8 cellular contexts compared by ENCODE assay signal in the genomic region with DNA sequence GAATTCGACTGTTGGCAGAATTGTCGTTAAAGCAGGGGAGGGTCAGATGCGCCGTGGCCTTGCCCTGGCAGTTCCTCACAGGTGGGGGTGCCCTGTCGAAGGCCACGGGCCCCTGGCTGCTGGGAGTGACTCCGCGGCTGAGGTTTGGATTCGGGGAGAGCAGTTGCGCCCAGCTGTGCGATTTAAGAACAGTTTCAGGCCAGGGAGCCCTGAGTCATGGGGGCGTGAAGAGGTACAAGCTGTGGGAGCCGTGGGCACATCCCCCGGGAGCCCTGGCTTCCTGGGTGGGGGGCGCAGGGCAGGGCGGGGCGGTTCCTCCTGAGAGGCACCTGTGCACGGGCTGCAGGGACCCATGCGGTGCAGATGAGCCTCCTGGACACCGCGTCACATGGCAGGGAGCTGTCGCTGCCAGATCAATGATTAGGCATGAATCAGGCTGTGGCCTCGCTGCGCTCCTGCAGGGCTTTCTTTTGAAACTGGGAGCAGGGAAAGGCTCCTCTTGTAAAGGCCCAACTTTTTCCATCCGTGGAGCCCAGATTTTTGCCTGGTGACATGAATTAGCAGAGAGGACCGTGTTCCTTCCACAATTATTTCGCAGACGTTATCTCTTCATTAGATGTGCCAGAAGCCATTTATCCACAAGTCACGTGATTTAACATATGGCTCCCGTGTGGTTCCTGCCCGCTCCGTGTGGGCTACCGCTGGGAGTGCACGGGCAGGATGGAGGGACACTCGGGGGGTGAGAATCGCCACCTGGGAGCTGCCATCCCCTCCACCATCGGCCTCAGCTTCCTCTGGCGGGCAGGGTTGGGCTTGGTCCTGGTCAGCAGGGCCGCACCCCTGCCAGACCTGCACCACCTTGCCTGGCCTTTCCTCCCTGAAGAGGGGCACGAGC. TPM values are rescaled to one million over a fixed set of nuclear protein-coding genes. Genes with fewer than 3 reads are reported as not detected.
DNase-seq lines count a peak whose midpoint lies in the region; ATAC-seq, FAIRE-seq and TF ChIP-seq lines count a peak whose summit lies in the region.

No MANE protein-coding gene starts in this region.

- H3K27ac Mint-ChIP-seq in H9: no peak overlapping the region; a peak in 1 of 7 replicates
- peak overlapping the region; percentile 87 for H3K27ac Mint-ChIP-seq in activated naive CD8-positive, alpha-beta T cell

- no peak overlapping the region for H3K56ac ChIP-seq in H9 (ENCODE audit: insufficient read length, low read depth, low read length)

- no peak overlapping the region for H3K4ac ChIP-seq in H9 (ENCODE audit: low read depth, low read length)

- no peak overlapping the region for H4K91ac ChIP-seq in H9 (ENCODE audit: insufficient read length, low read depth, low read length)

- H2BK20ac ChIP-seq in H9 (ENCODE audit: low read depth, low read length, poor library complexity, severe bottlenecking): no peak overlapping the region

- H3K4me1 ChIP-seq in H9 (ENCODE audit: insufficient read depth, low read length) (no peaks in the 10 kb centered on the region; the same call in 1 of the 2 replicates), heart right ventricle (peaks cover 18 to 68% (median 49%) of the 10 kb centered on the region in 9 donors)

- no peak overlapping the region for H2BK5ac ChIP-seq in H9 (ENCODE audit: insufficient read length, low read length)

- peak overlapping the region; percentile 70 for H3K14ac ChIP-seq in H9 (ENCODE audit: insufficient read depth, low read length)

- no peaks in the 10 kb centered on the region for H3K27me3 ChIP-seq in H9 (ENCODE audit: insufficient read depth, low read length)
- no peaks in the 10 kb centered on the region for H3K27me3 ChIP-seq in heart right ventricle

- DNase-seq in DMS 273 (lab: John Stamatoyannopoulos, UW; ENCODE audit: unreplicated experiment) (peak; percentile 71), H9 (no peak), NCI-H510A treated with DMSO at 0.1 percent for 48 hours (lab: John Stamatoyannopoulos, UW) (peak; percentile 60), heart right ventricle (peak in 1 of 2 donors; percentile 47), retina (peak; percentile 79), posterior vena cava (ENCODE audit: low spot score) (no peak), D721Med (ENCODE audit: insufficient read length, low spot score) (no peak)

- no peak overlapping the region for H2BK120ac ChIP-seq in H9 (ENCODE audit: low read depth, low read length, poor library complexity, severe bottlenecking)

- peaks cover 13 to 20% of the 10 kb centered on the region in 2 experiments for H3K4me1 Mint-ChIP-seq in H9
- peaks cover 13% of the 10 kb centered on the region for H3K4me1 Mint-ChIP-seq in activated naive CD8-positive, alpha-beta T cell (ENCODE audit: low read depth)

- no peak overlapping the region for H2BK12ac ChIP-seq in H9 (ENCODE audit: insufficient read length, low read depth, low read length)

- H2AFZ ChIP-seq in H9 (ENCODE audit: low read length): no peak overlapping the region

- H3K36me3 ChIP-seq in heart right ventricle: no peaks in the 10 kb centered on the region

- H3K9me3 Mint-ChIP-seq in H9: peaks cover 0 to 2% of the 10 kb centered on the region in 2 experiments; a peak in 1 of 5 replicates
- no peaks in the 10 kb centered on the region for H3K9me3 Mint-ChIP-seq in activated naive CD8-positive, alpha-beta T cell (ENCODE audit: low read depth)

- H4K20me1 ChIP-seq in H9 (ENCODE audit: control insufficient read depth, insufficient read depth, insufficient read length): no peaks in the 10 kb centered on the region

- H3T11ph ChIP-seq in H9 (ENCODE audit: low read length): no peak overlapping the region

- H3K23ac ChIP-seq in H9 (ENCODE audit: insufficient read length, low read depth, low read length): no peak overlapping the region

- H3K18ac ChIP-seq in H9 (ENCODE audit: insufficient read length, low read depth, low read length): peak overlapping the region; percentile 30

- H3K9ac ChIP-seq in H9 (ENCODE audit: extremely low read depth, insufficient read length, low read length): no peak overlapping the region

- peak overlapping the region; percentile 72 to 82 for H3K4me3 Mint-ChIP-seq in H9
- H3K4me3 Mint-ChIP-seq in activated naive CD8-positive, alpha-beta T cell: peak overlapping the region; percentile 86

- H3K4me3 ChIP-seq in heart right ventricle: peak overlapping the region; percentile 14 to 94 (median 84)

- no peak for FAIRE-seq in D721Med (lab: Jason Lieb, UNC)

- H3K79me2 ChIP-seq in H9 (ENCODE audit: insufficient read depth, low read length): no peaks in the 10 kb centered on the region

- H3K27me3 Mint-ChIP-seq in H9 (ENCODE audit: low read depth): peaks cover 14% of the 10 kb centered on the region
- no peaks in the 10 kb centered on the region for H3K27me3 Mint-ChIP-seq in activated naive CD8-positive, alpha-beta T cell

- peak overlapping the region; percentile 76 for H3K4me2 ChIP-seq in H9 (ENCODE audit: insufficient read depth, insufficient read length, low read length)

- no peak overlapping the region for H4K5ac ChIP-seq in H9 (ENCODE audit: insufficient read length, low read depth, low read length)

- H3K9me3 ChIP-seq in H9 (ENCODE audit: control insufficient read depth, low read depth, low read length) (no peaks in the 10 kb centered on the region), heart right ventricle (no peaks in the 10 kb centered on the region)

- peak in 2 of 8 donors; percentile 2 to 8 for ATAC-seq in heart right ventricle

- no peak overlapping the region for H3K27ac ChIP-seq in H9 (ENCODE audit: insufficient read length, low read depth, low read length)
- peak overlapping the region; percentile 53 to 98 (median 91) for H3K27ac ChIP-seq in heart right ventricle

- H3K79me1 ChIP-seq in H9 (ENCODE audit: insufficient read depth, low read depth, low read length, poor library complexity, severe bottlenecking): no peaks in the 10 kb centered on the region

- intact Hi-C loops in heart right ventricle (cut with DNase I): loop anchor here in 5 of 10 donors (2.0 to 10.0 kb wide), 4 partner anchors 23 to 239 kb away; no protein-coding TSS in a partner anchor
- intact Hi-C loops in posterior vena cava (cut with DNase I): loop anchor here in 1 of 2 donors (10.0 kb wide), 1 partner anchor 237 kb away; no protein-coding TSS in a partner anchor

- H2BK15ac ChIP-seq in H9 (ENCODE audit: low read depth, low read length): no peak overlapping the region

- H4K8ac ChIP-seq in H9 (replicated peaks; ENCODE audit: insufficient read length, low read depth, low read length): no peak overlapping the region

- TF ChIP-seq CTCF in H9 (conservative IDR thresholded peaks at IDR 0.05): no peak
- TF ChIP-seq CTCF in heart right ventricle (IDR thresholded peaks at IDR 0.05): no peak
- TF ChIP-seq CTCF in D721Med (IDR thresholded peaks at IDR 0.05; ENCODE audit: insufficient read depth, missing control alignments): no peak

- no peak overlapping the region for H2AK5ac ChIP-seq in H9 (ENCODE audit: insufficient read length, low read length)

- WGBS in H9 (ENCODE audit: extremely low coverage, insufficient read length, low lambda C conversion rate): no CpG with 5 or more reads among the region's 40 CpGs
- 31 to 34% methylated on average over 40 of the region's 40 CpGs for WGBS in heart right ventricle, 2 donors

- H3K36me3 Mint-ChIP-seq in H9 (ENCODE audit: insufficient read depth in 1 of 3, low read depth in 3 of 3): no peaks in the 10 kb centered on the region
- no peaks in the 10 kb centered on the region for H3K36me3 Mint-ChIP-seq in activated naive CD8-positive, alpha-beta T cell

- peaks cover 7% of the 10 kb centered on the region for H3K23me2 ChIP-seq in H9 (ENCODE audit: insufficient read length, low read depth, low read length, poor library complexity, severe bottlenecking)

RNA-seq across cellular contexts. Expression of gene PWWP2B, which starts 0.9 kb away (rescaled TPM):
- total RNA-seq in H9 (2021) (9.5 and 10.0 TPM in 2 replicates), heart right ventricle (10 to 100 TPM; 11.1 to 21.3 (median 15.1) TPM), posterior vena cava (10 to 100 TPM; 10.4 to 16.1 TPM)
- 10 to 100 TPM; 11.9 to 15.3 TPM for polyA plus RNA-seq in heart right ventricle

Comparison
In these comparisons a context has a peak if more than half of its experiments do, and no peak if none do; other contexts are left out.
1. DNase-seq: peak in DMS 273 (single experiment), NCI-H510A treated with DMSO at 0.1 percent for 48 hours (single experiment) and retina (single experiment); none in H9 (single experiment), posterior vena cava (single experiment) and D721Med (single experiment).